ENCODE assay signal across 11 cellular contexts in genomic region chr4:143411527-143412480, GRCh38.
A peak's percentile ranks its signal among the peaks of the same experiment; 100 is the strongest.
DNase-seq lines count a peak whose midpoint lies in the region; ATAC-seq, FAIRE-seq and TF ChIP-seq lines count a peak whose summit lies in the region.
"Had no signal": no experiment of that assay in that cellular context is flagged by ENCODE, and none has a peak within 500 bp of the region (broad histone marks: within the 10 kb centered on the region; RNA-seq: fewer than 3 reads in every experiment).

No MANE protein-coding gene starts in this region.

- H4K20me1 ChIP-seq in HepG2 (ENCODE audit: insufficient read depth, low read length) (no peaks in the 10 kb centered on the region; the same call in 1 of the 2 replicates), neural cell (ENCODE audit: insufficient read depth) (no peaks in the 10 kb centered on the region)

- ATAC-seq in right lobe of liver (peak in 3 of 4 donors; percentile 50 to 84 (median 52)), HepG2 (no peak), GM21619 (IDR thresholded peaks at IDR 0.05; ENCODE audit: unreplicated experiment) (no peak), HG03469 (IDR thresholded peaks at IDR 0.05; ENCODE audit: unreplicated experiment) (no peak), GM19463 (IDR thresholded peaks at IDR 0.05; ENCODE audit: unreplicated experiment) (no peak)
- ATAC-seq: HCT116, K562 had no signal

- CTCF ChIA-PET in HepG2 (lab: Yijun Ruan, JAX; ENCODE audit: low intra/inter-chr PET ratio, low total read pairs) = no interaction called here

- peaks cover 2% of the 10 kb centered on the region for H3K79me2 ChIP-seq in HepG2 (ENCODE audit: insufficient read depth, low read length)
- peaks cover 3% of the 10 kb centered on the region for H3K79me2 ChIP-seq in neural cell (replicated peaks; ENCODE audit: insufficient read depth, low read length)

- POLR2A ChIA-PET in HepG2 (lab: Yijun Ruan, JAX) = no interaction called here

- H3K27me3 ChIP-seq in right lobe of liver (no peaks in the 10 kb centered on the region), HepG2 (ENCODE audit: control insufficient read depth in 1 of 2, insufficient read depth in 2 of 2, low read length in 2 of 2) (no peaks in the 10 kb centered on the region), neural cell (ENCODE audit: insufficient read depth, low read depth, low read length) (no peaks in the 10 kb centered on the region)

- H3K4me3 ChIP-seq in right lobe of liver (no peak overlapping the region), HepG2 (replicated peaks in 1 of 3; ENCODE audit: insufficient read depth in 1 of 3, low read depth in 2 of 3, low read length in 3 of 3) (no peak overlapping the region), neural cell (ENCODE audit: low read length) (peak overlapping the region; percentile 35)
- H3K4me3 ChIP-seq: K562 had no signal

- no peak for TF ChIP-seq CTCF in right lobe of liver (IDR thresholded peaks at IDR 0.05)
- TF ChIP-seq CTCF in HepG2 (CRISPR knock-in tag; IDR thresholded peaks at IDR 0.05) = no peak
- no peak for TF ChIP-seq CTCF in neural cell (IDR thresholded peaks at IDR 0.05; ENCODE audit: poor library complexity, severe bottlenecking)

- H3F3A ChIP-seq in neural cell (ENCODE audit: insufficient read depth, low read length, poor library complexity, severe bottlenecking) = no peaks in the 10 kb centered on the region

- H3K4me2 ChIP-seq in HepG2 (ENCODE audit: low read depth, low read length) (no peak overlapping the region), neural cell (ENCODE audit: low read length) (peak overlapping the region; percentile 18)

- DNase-seq in right lobe of liver = no peak
- no peak for DNase-seq in HepG2 (ENCODE audit: low spot score)
- peak; percentile 25 for DNase-seq in fibroblast of gingiva (ENCODE audit: low read depth)
- DNase-seq in NCI-H2107 (lab: John Stamatoyannopoulos, UW) = no peak

- TF ChIP-seq POLR2A in right lobe of liver (IDR thresholded peaks at IDR 0.05) (no peak), HepG2 (IDR thresholded peaks at IDR 0.05; ENCODE audit: insufficient read depth in 1 of 2, low read depth in 2 of 2, low read length in 2 of 2) (no peak)

- TF ChIP-seq RAD21 in HepG2 (CRISPR knock-in tag; IDR thresholded peaks at IDR 0.05) (no peak), neural cell (conservative IDR thresholded peaks at IDR 0.05) (no peak)

- H3K36me3 ChIP-seq in right lobe of liver (no peaks in the 10 kb centered on the region), HepG2 (replicated peaks in 1 of 2; ENCODE audit: control insufficient read depth in 1 of 2, insufficient read depth in 2 of 2, low read length in 2 of 2) (0 out of 5 replicates have a peak, but pooled peaks cover 0 to under 1% of the 10 kb centered on the region in 2 experiments), neural cell (ENCODE audit: insufficient read depth, low read length) (no peaks in the 10 kb centered on the region)

- H3K9me3 ChIP-seq in right lobe of liver (no peaks in the 10 kb centered on the region), HepG2 (ENCODE audit: low read length) (no peaks in the 10 kb centered on the region), neural cell (ENCODE audit: low read length) (no peaks in the 10 kb centered on the region)

- H3K9me2 ChIP-seq in neural cell (ENCODE audit: insufficient read depth, low read length) = no peaks in the 10 kb centered on the region

- BruUV-seq in HepG2 (replicated peaks; lab: Mats Ljungman, UMichigan) = no TSS peak

- TF ChIP-seq EP300 in HepG2 (IDR thresholded peaks at IDR 0.05; ENCODE audit: low read depth in 2 of 2, low read length in 2 of 2) = no peak
- no peak for TF ChIP-seq EP300 in HepG2 (CRISPR knock-in tag; IDR thresholded peaks at IDR 0.05; ENCODE audit: borderline replicate concordance)
- TF ChIP-seq EP300 in neural cell (conservative IDR thresholded peaks at IDR 0.05; ENCODE audit: poor library complexity, severe bottlenecking) = no peak

- no peak overlapping the region for H3K9ac ChIP-seq in HepG2 (ENCODE audit: insufficient read depth, low read depth, low read length)
- H3K9ac ChIP-seq in neural cell (ENCODE audit: low read length) = no peak overlapping the region

- intact Hi-C loops in right lobe of liver (cut with DNase I) = no loop called here
- intact Hi-C loops in HepG2 (cut with micrococcal nuclease; ENCODE audit: unreplicated experiment) = no loop called here

- WGBS in right lobe of liver (ENCODE audit: insufficient coverage, low coverage, low lambda C conversion rate, missing lambda C conversion rate) = 60% methylated on average over 7 of the region's 7 CpGs
- WGBS in HepG2 (ENCODE audit: low lambda C conversion rate) = 90% methylated on average over 7 of the region's 7 CpGs

- in situ Hi-C loops in HepG2 (cut with HindIII; ENCODE audit: extremely low pct_ligation_motif_present, low pct_unique_long_range_greater_than_20kb) = no loop called here

- H2AFZ ChIP-seq in HepG2 (ENCODE audit: low read length) = no peak overlapping the region
- H2AFZ ChIP-seq in neural cell (ENCODE audit: low read depth, low read length) = peak overlapping the region; percentile 30

- no peak for FAIRE-seq in HepG2 (lab: Jason Lieb, UNC)
- FAIRE-seq: GM18507, K562 had no signal

- H3K4me1 ChIP-seq in right lobe of liver = peaks cover 0 to 6% (median 2%) of the 10 kb centered on the region in 4 donors
- H3K4me1 ChIP-seq in HepG2 (ENCODE audit: insufficient read depth, low read length) = no peaks in the 10 kb centered on the region

- H3K27ac ChIP-seq in right lobe of liver (no peak overlapping the region), HepG2 (ENCODE audit: extremely low read length, insufficient read depth, low read length) (no peak overlapping the region), neural cell (ENCODE audit: low read length) (no peak overlapping the region)

TF ChIP-seq in HepG2, 621 proteins besides CTCF, POLR2A, EP300 and RAD21:
- TF ChIP-seq TBL1XR1 (IDR thresholded peaks at IDR 0.05; ENCODE audit: borderline replicate concordance, low read length, partially characterized antibody) = no peak
- TF ChIP-seq ZBTB1 (CRISPR knock-in tag; IDR thresholded peaks at IDR 0.05; ENCODE audit: borderline replicate concordance) = no peak

TF ChIP-seq in neural cell, 6 proteins besides CTCF, POLR2A, EP300 and RAD21:
- TF ChIP-seq TAF1 (IDR thresholded peaks at IDR 0.05; ENCODE audit: low read depth) = no peak
- TF ChIP-seq SMC3 (conservative IDR thresholded peaks at IDR 0.05; ENCODE audit: poor library complexity) = no peak
- TF ChIP-seq MXI1 (conservative IDR thresholded peaks at IDR 0.05; ENCODE audit: poor library complexity, severe bottlenecking) = no peak
- TF ChIP-seq REST (IDR thresholded peaks at IDR 0.05; ENCODE audit: borderline replicate concordance) = no peak
- TF ChIP-seq POLR2AphosphoS5 (IDR thresholded peaks at IDR 0.05) = no peak
- no peak for TF ChIP-seq EZH2 (IDR thresholded peaks at IDR 0.05; ENCODE audit: borderline replicate concordance, insufficient read depth, low read length, poor library complexity, severe bottlenecking)
TF ChIP-seq in neural cell: peak in this region for 0.

Comparison
In these comparisons a context has a peak if more than half of its experiments do, and no peak if none do; other contexts are left out.
1. ATAC-seq: peak in right lobe of liver (3 of 4); none in HepG2 (single experiment), GM21619 (single experiment), HG03469 (single experiment) and GM19463 (single experiment).